7 cellular contexts compared by ENCODE assay signal in the genomic region with DNA sequence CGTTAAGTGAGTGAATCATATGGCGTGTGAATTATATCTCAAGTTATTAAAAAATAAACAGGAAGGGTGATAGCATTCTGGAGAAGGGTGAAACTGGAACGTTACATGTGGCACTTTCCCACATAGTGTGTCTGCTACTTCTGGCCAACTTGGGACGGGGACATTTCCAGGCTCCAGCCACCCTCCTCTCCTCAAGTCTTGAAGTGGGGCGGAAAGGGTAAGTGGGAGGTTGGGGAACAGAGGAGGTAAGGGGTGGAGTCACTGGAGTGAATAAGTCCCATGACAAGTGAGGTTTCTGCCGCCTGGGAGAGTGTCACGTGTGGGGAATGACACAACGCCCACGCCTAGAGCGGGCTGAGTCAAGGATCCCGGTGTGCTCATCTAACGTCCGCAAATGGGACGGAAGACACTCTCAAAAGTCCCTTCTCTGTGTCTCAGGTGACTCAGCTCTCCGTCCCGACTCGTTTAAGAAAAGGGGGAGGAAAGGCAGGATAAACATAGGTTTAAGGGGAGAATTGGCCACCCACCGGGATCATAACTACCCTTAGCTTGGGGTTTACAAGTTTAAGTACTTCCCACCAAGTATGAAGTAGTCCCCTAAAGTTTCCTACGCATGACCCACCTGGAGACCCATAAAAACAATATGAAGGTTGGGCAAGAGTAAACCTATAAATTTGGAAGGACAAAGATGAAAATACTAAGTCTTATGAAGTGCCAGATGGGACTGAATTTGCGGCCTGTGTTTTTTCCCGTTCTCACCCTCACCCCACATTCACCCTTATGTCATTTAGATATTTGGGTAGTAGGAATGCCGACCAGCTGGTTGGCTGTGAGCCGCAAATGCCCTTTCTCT. TPM values are rescaled to one million over a fixed set of nuclear protein-coding genes. Genes with fewer than 3 reads are reported as not detected.
DNase-seq lines count a peak whose midpoint lies in the region; ATAC-seq and TF ChIP-seq lines count a peak whose summit lies in the region.

No MANE protein-coding gene starts in this region.

- TF ChIP-seq CTCF in fibroblast of the aortic adventitia (IDR thresholded peaks at IDR 0.05; ENCODE audit: insufficient read depth, low read length): no peak

- TF ChIP-seq POLR2A in Raji (IDR thresholded peaks at IDR 0.05; ENCODE audit: insufficient read depth, low read depth, low read length): peak; percentile 25; the same call in 1 of the 2 replicates

- H3K9me3 Mint-ChIP-seq in natural killer cell treated with Interleukin-12 subunit alpha and Interleukin-12 subunit beta and Interleukin-15 and Interleukin-18, amount 100 ng/mL, for 72 hours: no peaks in the 10 kb centered on the region
- H3K9me3 Mint-ChIP-seq in stimulated activated naive B cell treated with anti-CD40 and anti-IgM and Interleukin-4, amounts not matched to agents 10 μg/mL and 1 μg/mL and 100 μg/mL, for 72 hours: no peaks in the 10 kb centered on the region

- peaks cover 26 to 36% of the 10 kb centered on the region in 2 donors for H3K4me1 Mint-ChIP-seq in natural killer cell treated with Interleukin-12 subunit alpha and Interleukin-12 subunit beta and Interleukin-15 and Interleukin-18, amount 100 ng/mL, for 72 hours (ENCODE audit: low read depth in 2 of 2)
- peaks cover 29 to 51% of the 10 kb centered on the region in 2 donors for H3K4me1 Mint-ChIP-seq in stimulated activated naive B cell treated with anti-CD40 and anti-IgM and Interleukin-4, amounts not matched to agents 10 μg/mL and 1 μg/mL and 100 μg/mL, for 72 hours

- peak overlapping the region; percentile 99 for H3K4me3 Mint-ChIP-seq in natural killer cell treated with Interleukin-12 subunit alpha and Interleukin-12 subunit beta and Interleukin-15 and Interleukin-18, amount 100 ng/mL, for 72 hours
- H3K4me3 Mint-ChIP-seq in stimulated activated naive B cell treated with anti-CD40 and anti-IgM and Interleukin-4, amounts not matched to agents 10 μg/mL and 1 μg/mL and 100 μg/mL, for 72 hours: peak overlapping the region; percentile 94 to 97

- DNase-seq in activated effector memory CD4-positive, alpha-beta T cell treated with Interleukin-2 at 50 U/mL for 16 hours: peak; percentile 39
- DNase-seq in fibroblast of the aortic adventitia (ENCODE audit: low read depth): peak; percentile 92
- peak; percentile 87 for DNase-seq in natural killer cell treated with Interleukin-12 subunit alpha and Interleukin-12 subunit beta and Interleukin-15 and Interleukin-18, amount 100 ng/mL, for 72 hours (ENCODE audit: low spot score)
- peak; percentile 78 for DNase-seq in stimulated activated naive B cell treated with anti-CD40 and anti-IgM and Interleukin-4, amounts not matched to agents 10 μg/mL and 1 μg/mL and 100 μg/mL, for 72 hours

- H3K27ac Mint-ChIP-seq in natural killer cell treated with Interleukin-12 subunit alpha and Interleukin-12 subunit beta and Interleukin-15 and Interleukin-18, amount 100 ng/mL, for 72 hours: peak overlapping the region; percentile 97 to 98
- H3K27ac Mint-ChIP-seq in stimulated activated naive B cell treated with anti-CD40 and anti-IgM and Interleukin-4, amounts not matched to agents 10 μg/mL and 1 μg/mL and 100 μg/mL, for 72 hours: peak overlapping the region; percentile 100

- no peaks in the 10 kb centered on the region for H3K36me3 Mint-ChIP-seq in natural killer cell treated with Interleukin-12 subunit alpha and Interleukin-12 subunit beta and Interleukin-15 and Interleukin-18, amount 100 ng/mL, for 72 hours
- H3K36me3 Mint-ChIP-seq in stimulated activated naive B cell treated with anti-CD40 and anti-IgM and Interleukin-4, amounts not matched to agents 10 μg/mL and 1 μg/mL and 100 μg/mL, for 72 hours: no peaks in the 10 kb centered on the region

- ATAC-seq in GM18499 (IDR thresholded peaks at IDR 0.05; ENCODE audit: insufficient read depth, unreplicated experiment): peak; percentile 34
- peak; percentile 32 for ATAC-seq in HG03520 (IDR thresholded peaks at IDR 0.05; ENCODE audit: unreplicated experiment)
- ATAC-seq in natural killer cell treated with Interleukin-12 subunit alpha and Interleukin-12 subunit beta and Interleukin-15 and Interleukin-18, amount 100 ng/mL, for 72 hours: peak; percentile 47 to 63
- peak; percentile 38 to 54 for ATAC-seq in stimulated activated naive B cell treated with anti-CD40 and anti-IgM and Interleukin-4, amounts not matched to agents 10 μg/mL and 1 μg/mL and 100 μg/mL, for 72 hours (replicated peaks)

- no peaks in the 10 kb centered on the region for H3K27me3 Mint-ChIP-seq in natural killer cell treated with Interleukin-12 subunit alpha and Interleukin-12 subunit beta and Interleukin-15 and Interleukin-18, amount 100 ng/mL, for 72 hours
- H3K27me3 Mint-ChIP-seq in stimulated activated naive B cell treated with anti-CD40 and anti-IgM and Interleukin-4, amounts not matched to agents 10 μg/mL and 1 μg/mL and 100 μg/mL, for 72 hours: no peaks in the 10 kb centered on the region

- H3K4me3 ChIP-seq in fibroblast of the aortic adventitia (ENCODE audit: low read depth, low read length): peak overlapping the region; percentile 77

RNA-seq across cellular contexts. Expression of a gene that starts 1.2 kb away (rescaled TPM):
- total RNA-seq in fibroblast of the aortic adventitia (ENCODE audit: low replicate concordance): 95.9 and 135 TPM in 2 replicates
- 10 to 100 TPM; 49.2 to 87.5 TPM for total RNA-seq in natural killer cell treated with Interleukin-12 subunit alpha and Interleukin-12 subunit beta and Interleukin-15 and Interleukin-18, amount 100 ng/mL, for 72 hours

RNA-seq across cellular contexts. Expression of a gene that starts 31.5 kb away (rescaled TPM):
- 34.0 and 138 TPM in 2 replicates for total RNA-seq in fibroblast of the aortic adventitia (ENCODE audit: low replicate concordance)
- total RNA-seq in natural killer cell treated with Interleukin-12 subunit alpha and Interleukin-12 subunit beta and Interleukin-15 and Interleukin-18, amount 100 ng/mL, for 72 hours: 100 to 1,000 TPM; 188 to 245 TPM

RNA-seq across cellular contexts. Expression of a gene that starts 44.4 kb away (rescaled TPM):
- total RNA-seq in fibroblast of the aortic adventitia (ENCODE audit: low replicate concordance): 257 and 622 TPM in 2 replicates
- 100 to 1,000 TPM; 401 to 499 TPM for total RNA-seq in natural killer cell treated with Interleukin-12 subunit alpha and Interleukin-12 subunit beta and Interleukin-15 and Interleukin-18, amount 100 ng/mL, for 72 hours

Comparison
In these comparisons a context has a peak if more than half of its experiments do, and no peak if none do; other contexts are left out.
1. Peak in every context shown above with its lines: DNase-seq, ATAC-seq and H3K4me3 ChIP-seq.
2. DNase-seq: peak in every context shown above with its lines; median percentile 92 in fibroblast of the aortic adventitia; 87 in natural killer cell treated with Interleukin-12 subunit alpha and Interleukin-12 subunit beta and Interleukin-15 and Interleukin-18, amount 100 ng/mL, for 72 hours; 78 in stimulated activated naive B cell treated with anti-CD40 and anti-IgM and Interleukin-4, amounts not matched to agents 10 μg/mL and 1 μg/mL and 100 μg/mL, for 72 hours; 39 in activated effector memory CD4-positive, alpha-beta T cell treated with Interleukin-2 at 50 U/mL for 16 hours.